ENCODE assay signal across 8 cellular contexts in genomic region chr4:87422104-87423052, GRCh38. TPM values are rescaled to one million over a fixed set of nuclear protein-coding genes. Genes with fewer than 3 reads are reported as not detected.
DNase-seq lines count a peak whose midpoint lies in the region; ATAC-seq and TF ChIP-seq lines count a peak whose summit lies in the region.

Gene NUDT9 (plus strand): TSS chr4:87422573. CDS start chr4:87422906, 333 bp downstream.

- TF ChIP-seq CTCF in ascending aorta (IDR thresholded peaks at IDR 0.05), result no peak
- TF ChIP-seq CTCF in vagina (IDR thresholded peaks at IDR 0.05), result peak in 1 of 3 experiments; percentile 13

- H3K36me3 Mint-ChIP-seq in T-helper 2 cell treated with Interferon-gamma antibody and Interleukin-4, amounts not matched to agents 5 μg/mL and 100 μg/mL, for 36 hours (ENCODE audit: low read depth), result no peaks in the 10 kb centered on the region

- peak within 1 kb of the TSS; percentile 97 for H3K4me3 Mint-ChIP-seq in T-helper 2 cell treated with Interferon-gamma antibody and Interleukin-4, amounts not matched to agents 5 μg/mL and 100 μg/mL, for 36 hours

- peak within 1 kb of the TSS; percentile 94 for H3K27ac Mint-ChIP-seq in T-helper 2 cell treated with Interferon-gamma antibody and Interleukin-4, amounts not matched to agents 5 μg/mL and 100 μg/mL, for 36 hours

- peak within 1 kb of the TSS; percentile 87 to 95 for H3K27ac ChIP-seq in ascending aorta
- peak within 1 kb of the TSS; percentile 95 for H3K27ac ChIP-seq in right cardiac atrium (ENCODE audit: low read length)
- peak within 1 kb of the TSS; percentile 95 for H3K27ac ChIP-seq in vagina

- peak; percentile 88 for ATAC-seq in GM18502 (IDR thresholded peaks at IDR 0.05; ENCODE audit: poor library complexity, unreplicated experiment)
- peak; percentile 87 for ATAC-seq in HG02970 (IDR thresholded peaks at IDR 0.05; ENCODE audit: low FRiP score, unreplicated experiment)
- peak; percentile 97 for ATAC-seq in right cardiac atrium

- H3K9me3 ChIP-seq in ascending aorta (no peaks in the 10 kb centered on the region), right cardiac atrium (ENCODE audit: control insufficient read depth, low read length) (no peaks in the 10 kb centered on the region), vagina (no peaks in the 10 kb centered on the region)

- peak in 1 of 2 donors; percentile 75 for TF ChIP-seq POLR2A in vagina (IDR thresholded peaks at IDR 0.05)

- intact Hi-C loops in ascending aorta (cut with DNase I), result loop anchor here (1.0 kb wide), 1 partner anchor 31 kb away; the partner anchor contains the start of gene HSD17B11
- intact Hi-C loops in right cardiac atrium (cut with DNase I), result no loop called here
- intact Hi-C loops in vagina (cut with DNase I), result no loop called here

- H3K4me3 ChIP-seq in ascending aorta (peak within 1 kb of the TSS; percentile 74 to 80), right cardiac atrium (ENCODE audit: low read length) (peak within 1 kb of the TSS; percentile 55), vagina (peak within 1 kb of the TSS; percentile 64 to 91)

- peak; percentile 84 to 87 for DNase-seq in NCI-H1930 (lab: John Stamatoyannopoulos, UW)
- DNase-seq in T-helper 2 cell treated with Interferon-gamma antibody and Interleukin-4, amounts not matched to agents 5 μg/mL and 100 μg/mL, for 36 hours (ENCODE audit: low spot score), result peak; percentile 89
- DNase-seq in ascending aorta (ENCODE audit: low spot score in 2 of 2), result peak; percentile 92 to 97
- DNase-seq in right cardiac atrium, result peak; percentile 96 to 99 (median 97)
- peak; percentile 96 for DNase-seq in putamen (ENCODE audit: low spot score)
- peak in 1 of 2 donors; percentile 97 for DNase-seq in vagina (ENCODE audit: extremely low spot score in 2 of 2)

- H3K36me3 ChIP-seq in ascending aorta (no peaks in the 10 kb centered on the region), vagina (no peaks in the 10 kb centered on the region)

- peaks cover 2 to 22% of the 10 kb centered on the region in 2 donors for H3K4me1 ChIP-seq in ascending aorta
- peaks cover 2% of the 10 kb centered on the region for H3K4me1 ChIP-seq in right cardiac atrium (ENCODE audit: control insufficient read depth, insufficient read depth, low read length)
- H3K4me1 ChIP-seq in vagina, result peaks cover 47% of the 10 kb centered on the region

- 1% methylated on average over 58 of the region's 58 CpGs for WGBS in right cardiac atrium

- H3K27me3 ChIP-seq in ascending aorta (no peaks in the 10 kb centered on the region), right cardiac atrium (ENCODE audit: control insufficient read depth, insufficient read depth) (no peaks in the 10 kb centered on the region), vagina (no peaks in the 10 kb centered on the region)

- peaks cover 2% of the 10 kb centered on the region for H3K27me3 Mint-ChIP-seq in T-helper 2 cell treated with Interferon-gamma antibody and Interleukin-4, amounts not matched to agents 5 μg/mL and 100 μg/mL, for 36 hours (ENCODE audit: low read depth)

- no peaks in the 10 kb centered on the region for H3K9me3 Mint-ChIP-seq in T-helper 2 cell treated with Interferon-gamma antibody and Interleukin-4, amounts not matched to agents 5 μg/mL and 100 μg/mL, for 36 hours

- peaks cover 14% of the 10 kb centered on the region for H3K4me1 Mint-ChIP-seq in T-helper 2 cell treated with Interferon-gamma antibody and Interleukin-4, amounts not matched to agents 5 μg/mL and 100 μg/mL, for 36 hours (ENCODE audit: low read depth)

RNA-seq across cellular contexts. Expression of gene NUDT9, which starts in this region (rescaled TPM):
- total RNA-seq in ascending aorta (35.9 TPM), right cardiac atrium (10 to 100 TPM; 27.1 to 36.5 (median 30.8) TPM), vagina (20.6 TPM)
- 52.8 TPM for polyA plus RNA-seq in right cardiac atrium
